19 cellular contexts compared by ENCODE assay signal in genomic region chr6:148238713-148239112, GRCh38.
DNase-seq lines count a peak whose midpoint lies in the region; ATAC-seq, FAIRE-seq and TF ChIP-seq lines count a peak whose summit lies in the region.
"Had no signal": no experiment of that assay in that cellular context is flagged by ENCODE, and none has a peak within 500 bp of the region (broad histone marks: within the 10 kb centered on the region; RNA-seq: fewer than 3 reads in every experiment).

No MANE protein-coding gene starts in this region.

- WGBS in esophagus muscularis mucosa = 87% methylated on average over 7 of the region's 7 CpGs

- H3K27ac ChIP-seq in GM23338 (ENCODE audit: low read depth) (no peak overlapping the region), esophagus muscularis mucosa (replicated peaks in 1 of 4) (no peak overlapping the region)
- H3K27ac ChIP-seq: BLaER1 had no signal

- intact Hi-C loops in esophagus muscularis mucosa (cut with DNase I) = no loop called here

- H3K4me1 Mint-ChIP-seq in GM23338 = peaks cover 15% of the 10 kb centered on the region
- peaks cover 30% of the 10 kb centered on the region for H3K4me1 Mint-ChIP-seq in type B pancreatic cell (ENCODE audit: unreplicated experiment)
- H3K4me1 Mint-ChIP-seq: CD14-positive monocyte; CD4-positive, alpha-beta memory T cell had no signal

- no peaks in the 10 kb centered on the region for H3K9me3 ChIP-seq in esophagus muscularis mucosa
- H3K9me3 ChIP-seq: BLaER1 had no signal

- H3K36me3 Mint-ChIP-seq in GM23338 (ENCODE audit: low read depth) (no peaks in the 10 kb centered on the region), type B pancreatic cell (no peaks in the 10 kb centered on the region)
- H3K36me3 Mint-ChIP-seq: CD14-positive monocyte; CD4-positive, alpha-beta memory T cell had no signal

- no peak overlapping the region for H3K4me3 Mint-ChIP-seq in GM23338
- H3K4me3 Mint-ChIP-seq in type B pancreatic cell = no peak overlapping the region
- H3K4me3 Mint-ChIP-seq: CD14-positive monocyte; CD4-positive, alpha-beta memory T cell; H9 had no signal

- no peak for TF ChIP-seq EP300 in esophagus muscularis mucosa (IDR thresholded peaks at IDR 0.05)

- H3K4me1 ChIP-seq in GM23338 (ENCODE audit: insufficient read depth) = peaks cover 18% of the 10 kb centered on the region
- peaks cover 7 to 22% (median 11%) of the 10 kb centered on the region in 4 donors for H3K4me1 ChIP-seq in esophagus muscularis mucosa

- no peak overlapping the region for H3K4me2 ChIP-seq in GM23338
- H3K4me2 ChIP-seq: BLaER1 had no signal

- no peaks in the 10 kb centered on the region for H3K36me3 ChIP-seq in GM23338 (ENCODE audit: insufficient read depth)
- H3K36me3 ChIP-seq in bronchial epithelial cell (ENCODE audit: control insufficient read depth, insufficient read depth, low read length) = no peaks in the 10 kb centered on the region
- no peaks in the 10 kb centered on the region for H3K36me3 ChIP-seq in esophagus muscularis mucosa
- H3K36me3 ChIP-seq: BLaER1 had no signal

- no peak for TF ChIP-seq POLR2A in esophagus muscularis mucosa (IDR thresholded peaks at IDR 0.05; ENCODE audit: low read depth)

- H2AFZ ChIP-seq in GM23338 = peak overlapping the region; percentile 80; the same call in 1 of the 2 replicates

- H3K9me3 Mint-ChIP-seq in GM23338 = no peaks in the 10 kb centered on the region
- no peaks in the 10 kb centered on the region for H3K9me3 Mint-ChIP-seq in type B pancreatic cell
- H3K9me3 Mint-ChIP-seq: H9 had no signal

- no peaks in the 10 kb centered on the region for H3F3A ChIP-seq in GM23338 (replicated peaks; ENCODE audit: low read depth)

- H3K27me3 ChIP-seq in GM23338 (ENCODE audit: insufficient read depth) (no peaks in the 10 kb centered on the region), bronchial epithelial cell (ENCODE audit: control insufficient read depth, insufficient read depth, low read length) (no peaks in the 10 kb centered on the region), esophagus muscularis mucosa (no peaks in the 10 kb centered on the region)
- H3K27me3 ChIP-seq: BLaER1 had no signal

- DNase-seq in GM23338 (ENCODE audit: low spot score) (no peak), bronchial epithelial cell (ENCODE audit: low read depth) (no peak), esophagus muscularis mucosa (ENCODE audit: extremely low spot score) (peak; percentile 87), type B pancreatic cell (ENCODE audit: extremely low spot score, unreplicated experiment) (no peak), GM20000 (ENCODE audit: low spot score) (no peak), NCI-H2107 treated with DMSO at 0.1 percent for 48 hours (lab: John Stamatoyannopoulos, UW; ENCODE audit: unreplicated experiment) (no peak)
- DNase-seq: 8988T; CD4-positive, alpha-beta memory T cell; DMS153; DMS79; GDM1; H9 had no signal

- no peak overlapping the region for H3K27ac Mint-ChIP-seq in GM23338
- peak overlapping the region; percentile 96 for H3K27ac Mint-ChIP-seq in type B pancreatic cell
- H3K27ac Mint-ChIP-seq: CD14-positive monocyte; CD4-positive, alpha-beta memory T cell; H9 had no signal

- ATAC-seq in GM23338 = no peak
- ATAC-seq in HG03571 (IDR thresholded peaks at IDR 0.05; ENCODE audit: unreplicated experiment) = no peak
- ATAC-seq: HepG2 had no signal

- TF ChIP-seq CTCF in GM23338 (conservative IDR thresholded peaks at IDR 0.05; ENCODE audit: low read depth in 2 of 2) = no peak
- no peak for TF ChIP-seq CTCF in bronchial epithelial cell (IDR thresholded peaks at IDR 0.05; ENCODE audit: insufficient read depth, low read length, severe bottlenecking)
- TF ChIP-seq CTCF in esophagus muscularis mucosa (IDR thresholded peaks at IDR 0.05) = no peak
- no peak for TF ChIP-seq CTCF in type B pancreatic cell (conservative IDR thresholded peaks at IDR 0.05)
- no peak for TF ChIP-seq CTCF in GM20000 (IDR thresholded peaks at IDR 0.05; ENCODE audit: extremely low read depth, missing control alignments)

- peak; percentile 13 for FAIRE-seq in bronchial epithelial cell (lab: Jason Lieb, UNC)
- FAIRE-seq: GM12892, GM18507, H1, HepG2 had no signal

- H3K79me2 ChIP-seq in GM23338 (replicated peaks; ENCODE audit: insufficient read depth) = no peaks in the 10 kb centered on the region

- no peaks in the 10 kb centered on the region; the same call in 1 of the 2 replicates for H3K9me2 ChIP-seq in GM23338 (ENCODE audit: insufficient read depth)

- no peaks in the 10 kb centered on the region for H4K20me1 ChIP-seq in GM23338 (replicated peaks; ENCODE audit: insufficient read depth)
- H4K20me1 ChIP-seq: BLaER1 had no signal

- peaks cover 7% of the 10 kb centered on the region for H3K27me3 Mint-ChIP-seq in GM23338 (ENCODE audit: insufficient read depth, low read depth, poor library complexity)
- H3K27me3 Mint-ChIP-seq in type B pancreatic cell = no peaks in the 10 kb centered on the region

- H3K4me3 ChIP-seq in GM23338 = no peak overlapping the region
- no peak overlapping the region for H3K4me3 ChIP-seq in bronchial epithelial cell (ENCODE audit: low read depth, low read length)
- no peak overlapping the region for H3K4me3 ChIP-seq in esophagus muscularis mucosa
- H3K4me3 ChIP-seq: BLaER1 had no signal

TF ChIP-seq in GM23338, 12 proteins besides CTCF, POLR2A, EP300 and RAD21:
- TF ChIP-seq STAT1 (IDR thresholded peaks at IDR 0.05; ENCODE audit: unreplicated experiment) (no peak), CREB1 (CRISPR knock-in tag; IDR thresholded peaks at IDR 0.05; ENCODE audit: low read depth) (no peak)
